ENCODE assay signal across 32 cellular contexts in the genomic region with DNA sequence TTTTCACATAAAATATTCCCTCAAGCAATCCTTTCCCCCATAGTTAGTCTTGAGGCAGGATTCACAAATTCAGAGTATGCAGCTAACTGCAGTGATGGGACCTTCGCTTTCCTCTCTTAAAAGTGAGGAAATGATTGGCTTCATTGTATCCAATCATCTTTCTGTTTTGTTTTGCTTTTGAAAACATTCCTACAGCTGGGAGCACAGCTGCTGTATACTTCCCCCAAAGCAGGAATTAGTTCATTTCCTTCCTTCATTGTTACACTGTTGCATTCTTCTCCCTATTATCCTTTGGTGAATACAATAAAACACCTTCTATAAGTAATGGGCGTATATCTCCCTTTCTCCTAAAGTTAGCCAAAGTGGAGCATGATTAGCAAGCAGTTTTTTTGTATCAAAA. TPM values are rescaled to one million over a fixed set of nuclear protein-coding genes. Genes with fewer than 3 reads are reported as not detected.
DNase-seq lines count a peak whose midpoint lies in the region; ATAC-seq and TF ChIP-seq lines count a peak whose summit lies in the region.
"Had no signal": no experiment of that assay in that cellular context is flagged by ENCODE, and none has a peak within 500 bp of the region (broad histone marks: within the 10 kb centered on the region; RNA-seq: fewer than 3 reads in every experiment).

No MANE protein-coding gene starts in this region.

- H3K4me3 ChIP-seq in right lobe of liver, result no peak overlapping the region
- H3K4me3 ChIP-seq: hepatocyte, lung, upper lobe of left lung had no signal

- no peak overlapping the region for H3K4me3 Mint-ChIP-seq in activated naive CD8-positive, alpha-beta T cell treated with anti-CD3 and anti-CD28 coated beads for 36 hours
- H3K4me3 Mint-ChIP-seq: activated naive CD8-positive, alpha-beta T cell treated with anti-CD3 and anti-CD28 coated beads, Interleukin-2, amount 10 ng/mL, durations not matched to agents 7 days and 5 days; CD4-positive, CD25-positive, alpha-beta regulatory T cell; IgD-negative memory B cell; stimulated activated memory B cell treated with anti-CD40 and anti-IgM and Interleukin-4, amounts not matched to agents 10 μg/mL and 1 μg/mL and 100 μg/mL, for 72 hours had no signal

- H3K27me3 Mint-ChIP-seq in activated naive CD8-positive, alpha-beta T cell treated with anti-CD3 and anti-CD28 coated beads for 36 hours, result peaks cover 32% of the 10 kb centered on the region

- intact Hi-C loops in Right ventricle myocardium superior (cut with DNase I), result no loop called here
- intact Hi-C loops in cardiac septum (cut with DNase I), result no loop called here
- intact Hi-C loops in right lobe of liver (cut with DNase I), result no loop called here

- H3K4me1 Mint-ChIP-seq in activated naive CD8-positive, alpha-beta T cell treated with anti-CD3 and anti-CD28 coated beads for 36 hours, result peaks cover 6% of the 10 kb centered on the region
- H3K4me1 Mint-ChIP-seq: activated naive CD8-positive, alpha-beta T cell treated with anti-CD3 and anti-CD28 coated beads, Interleukin-2, amount 10 ng/mL, durations not matched to agents 7 days and 5 days; CD4-positive, CD25-positive, alpha-beta regulatory T cell; IgD-negative memory B cell had no signal

- H3K4me1 ChIP-seq in right lobe of liver, result no peaks in the 10 kb centered on the region

- H3K9me3 Mint-ChIP-seq in activated naive CD8-positive, alpha-beta T cell treated with anti-CD3 and anti-CD28 coated beads for 36 hours, result no peaks in the 10 kb centered on the region
- H3K9me3 Mint-ChIP-seq: activated naive CD8-positive, alpha-beta T cell treated with anti-CD3 and anti-CD28 coated beads, Interleukin-2, amount 10 ng/mL, durations not matched to agents 7 days and 5 days; IgD-negative memory B cell; stimulated activated memory B cell treated with anti-CD40 and anti-IgM and Interleukin-4, amounts not matched to agents 10 μg/mL and 1 μg/mL and 100 μg/mL, for 72 hours had no signal

- WGBS in right lobe of liver (ENCODE audit: insufficient coverage, low coverage, low lambda C conversion rate, missing lambda C conversion rate), result 62% methylated on average over 2 of the region's 2 CpGs

- ATAC-seq in Right ventricle myocardium superior (ENCODE audit: poor library complexity) (peak; percentile 55), right lobe of liver (peak; percentile 8 to 55 (median 20))
- ATAC-seq: HCT116; stimulated activated memory B cell treated with anti-CD40 and anti-IgM and Interleukin-4, amounts not matched to agents 10 μg/mL and 1 μg/mL and 100 μg/mL, for 72 hours had no signal

- H3K27me3 ChIP-seq in right lobe of liver, result no peaks in the 10 kb centered on the region
- H3K27me3 ChIP-seq: upper lobe of left lung had no signal

- peaks cover 0 to 19% (median 3%) of the 10 kb centered on the region in 4 donors for H3K36me3 ChIP-seq in right lobe of liver
- H3K36me3 ChIP-seq: upper lobe of left lung had no signal

- no peaks in the 10 kb centered on the region for H3K9me3 ChIP-seq in right lobe of liver
- H3K9me3 ChIP-seq: upper lobe of left lung had no signal

- no peak for DNase-seq in Right ventricle myocardium superior
- DNase-seq in cardiac septum (ENCODE audit: low spot score), result no peak
- DNase-seq in fibroblast of peridontal ligament (ENCODE audit: extremely low read depth), result peak; percentile 29
- no peak for DNase-seq in right lobe of liver
- no peak for DNase-seq in NCI-H187 treated with DMSO at 0.1 percent for 48 hours (lab: John Stamatoyannopoulos, UW)
- DNase-seq in activated CD8-positive, alpha-beta memory T cell treated with anti-CD3 and anti-CD28 coated beads, Interleukin-2, amount 50 U/mL, for 4 hours, result no peak
- no peak for DNase-seq in HUDEP-2 (lab: John Stamatoyannopoulos, UW; ENCODE audit: unreplicated experiment in 76 of 76)
- DNase-seq in activated naive CD8-positive, alpha-beta T cell treated with anti-CD3 and anti-CD28 coated beads for 36 hours, result no peak
- DNase-seq: 8988T; activated CD4-positive, alpha-beta T cell treated with anti-CD3 and anti-CD28 coated beads for 4 hours; activated CD8-positive, alpha-beta memory T cell treated with anti-CD3 and anti-CD28 coated beads for 24 hours; activated effector memory CD4-positive, alpha-beta T cell treated with Interleukin-2 at 50 U/mL for 16 hours; activated naive CD8-positive, alpha-beta T cell treated with anti-CD3 and anti-CD28 coated beads, Interleukin-2, amount 10 ng/mL, durations not matched to agents 7 days and 5 days; activated T-cell treated with anti-CD3 and anti-CD28 coated beads, Interleukin-2, amount 50 U/mL, for 1 hour; aorta; Calu3; CD4-positive, CD25-positive, alpha-beta regulatory T cell; DMS79; effector memory CD4-positive, alpha-beta T cell; GDM1; kidney glomerular epithelial cell; NCI-H146; posterior cingulate gyrus; stimulated activated CD4-positive, alpha-beta T cell treated with anti-CD3 and anti-CD28 coated beads, Interleukin-15, amount 100 ng/mL, for 24 hours; T1000; upper lobe of left lung had no signal

- H3K36me3 Mint-ChIP-seq in activated naive CD8-positive, alpha-beta T cell treated with anti-CD3 and anti-CD28 coated beads for 36 hours, result no peaks in the 10 kb centered on the region
- H3K36me3 Mint-ChIP-seq: activated naive CD8-positive, alpha-beta T cell treated with anti-CD3 and anti-CD28 coated beads, Interleukin-2, amount 10 ng/mL, durations not matched to agents 7 days and 5 days; CD4-positive, CD25-positive, alpha-beta regulatory T cell; stimulated activated memory B cell treated with anti-CD40 and anti-IgM and Interleukin-4, amounts not matched to agents 10 μg/mL and 1 μg/mL and 100 μg/mL, for 72 hours had no signal

- no peak overlapping the region for H3K27ac ChIP-seq in right lobe of liver
- H3K27ac ChIP-seq: hepatocyte, upper lobe of left lung, VCaP had no signal

- TF ChIP-seq POLR2A in right lobe of liver (IDR thresholded peaks at IDR 0.05), result no peak

- TF ChIP-seq CTCF in right lobe of liver (IDR thresholded peaks at IDR 0.05), result no peak

- no peak overlapping the region for H3K27ac Mint-ChIP-seq in activated naive CD8-positive, alpha-beta T cell treated with anti-CD3 and anti-CD28 coated beads for 36 hours
- H3K27ac Mint-ChIP-seq: activated naive CD8-positive, alpha-beta T cell treated with anti-CD3 and anti-CD28 coated beads, Interleukin-2, amount 10 ng/mL, durations not matched to agents 7 days and 5 days; CD4-positive, CD25-positive, alpha-beta regulatory T cell; IgD-negative memory B cell; stimulated activated memory B cell treated with anti-CD40 and anti-IgM and Interleukin-4, amounts not matched to agents 10 μg/mL and 1 μg/mL and 100 μg/mL, for 72 hours had no signal

RNA-seq across cellular contexts. Expression of gene GAS2L3, which starts 9.4 kb away (rescaled TPM):
- 2.4 TPM for total RNA-seq in Right ventricle myocardium superior
- 2.8 TPM for total RNA-seq in cardiac septum
- total RNA-seq in right lobe of liver, result 1 to 10 TPM; 1.2 to 9.4 (median 2.8) TPM
- total RNA-seq in activated naive CD8-positive, alpha-beta T cell treated with anti-CD3 and anti-CD28 coated beads for 36 hours, result 1 to 10 TPM; 1.3 to 1.5 TPM
